ENCODE assay signal across 17 cellular contexts in the genomic region with DNA sequence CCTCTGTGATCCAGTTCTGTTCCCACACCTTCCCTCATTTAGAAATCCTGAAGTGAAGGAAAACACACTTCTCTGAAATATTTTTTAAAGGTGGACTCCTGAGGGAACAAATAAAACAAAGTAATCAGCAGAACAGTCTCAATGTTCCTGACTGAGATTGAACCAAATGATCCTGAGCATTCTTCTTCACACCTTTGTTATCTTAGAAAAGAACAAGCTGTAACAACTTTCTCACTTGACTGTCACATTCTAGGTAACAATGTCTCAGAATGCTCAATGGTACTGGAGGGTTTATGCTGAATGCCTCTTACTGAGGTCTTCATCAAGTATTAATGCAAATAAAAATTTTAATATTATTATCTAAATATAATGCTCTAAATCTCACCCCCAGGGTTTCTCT. TPM values are rescaled to one million over a fixed set of nuclear protein-coding genes. Genes with fewer than 3 reads are reported as not detected.
A peak's percentile ranks its signal among the peaks of the same experiment; 100 is the strongest.
DNase-seq lines count a peak whose midpoint lies in the region; ATAC-seq and TF ChIP-seq lines count a peak whose summit lies in the region.
"Had no signal": no experiment of that assay in that cellular context is flagged by ENCODE, and none has a peak within 500 bp of the region (broad histone marks: within the 10 kb centered on the region; RNA-seq: fewer than 3 reads in every experiment).

No MANE protein-coding gene starts in this region.

- in situ Hi-C loops in IMR-90 (cut with MboI; ENCODE audit: low sequenced_read_pairs): no loop called here

- H3K4ac ChIP-seq in IMR-90 (ENCODE audit: low read depth, low read length) (peak overlapping the region; percentile 47; the same call in 1 of the 2 replicates), mesendoderm (ENCODE audit: low read depth, low read length) (no peak overlapping the region)

- H3K9me1 ChIP-seq in IMR-90 (ENCODE audit: insufficient read depth, low read length): peaks cover 6% of the 10 kb centered on the region; the same call in 1 of the 2 replicates

- H2BK15ac ChIP-seq in IMR-90 (ENCODE audit: low read depth, low read length): no peak overlapping the region
- H2BK15ac ChIP-seq in mesendoderm (replicated peaks; ENCODE audit: low read depth): no peak overlapping the region

- peak overlapping the region; percentile 84; the same call in 1 of the 2 replicates for H4K5ac ChIP-seq in IMR-90 (ENCODE audit: low read depth, low read length)
- H4K5ac ChIP-seq in mesendoderm (ENCODE audit: low read length): no peak overlapping the region

- no TSS peak for BruUV-seq in IMR-90 (replicated peaks; lab: Mats Ljungman, UMichigan)

- no peak for TF ChIP-seq POLR2A in heart left ventricle (IDR thresholded peaks at IDR 0.05)
- TF ChIP-seq POLR2A in IMR-90 (IDR thresholded peaks at IDR 0.05; ENCODE audit: low read depth, low read length): no peak

- H3K79me2 ChIP-seq in mesendoderm (ENCODE audit: control insufficient read depth, insufficient read depth, low read length): no peaks in the 10 kb centered on the region

- CTCF ChIA-PET in IMR-90 (lab: Yijun Ruan, JAX): no interaction called here

- no peaks in the 10 kb centered on the region for H3K36me3 ChIP-seq in left ventricle myocardium inferior
- no peaks in the 10 kb centered on the region for H3K36me3 ChIP-seq in heart left ventricle
- no peaks in the 10 kb centered on the region for H3K36me3 ChIP-seq in IMR-90 (ENCODE audit: control insufficient read depth, insufficient read depth, low read length)
- no peaks in the 10 kb centered on the region for H3K36me3 ChIP-seq in mesendoderm (ENCODE audit: control insufficient read depth, insufficient read depth, low read length)
- no peaks in the 10 kb centered on the region for H3K36me3 ChIP-seq in upper lobe of right lung
- H3K36me3 ChIP-seq: HAP-1 had no signal

- H2AK5ac ChIP-seq in IMR-90 (ENCODE audit: low read depth, low read length): no peak overlapping the region
- no peak overlapping the region for H2AK5ac ChIP-seq in mesendoderm (ENCODE audit: low read length)

- TF ChIP-seq CTCF in left ventricle myocardium inferior (IDR thresholded peaks at IDR 0.05; ENCODE audit: borderline replicate concordance) (no peak), heart left ventricle (IDR thresholded peaks at IDR 0.05) (no peak), IMR-90 (conservative IDR thresholded peaks at IDR 0.05; ENCODE audit: low read depth, low read length) (no peak), upper lobe of right lung (IDR thresholded peaks at IDR 0.05) (no peak)

- H4K91ac ChIP-seq in IMR-90 (ENCODE audit: insufficient read depth, low read depth, low read length): peak overlapping the region; percentile 75

- TF ChIP-seq RAD21 in IMR-90 (IDR thresholded peaks at IDR 0.05; ENCODE audit: low read length): no peak

- POLR2A ChIA-PET in IMR-90 (lab: Charles Lee; ENCODE audit: unreplicated experiment): no interaction called here

- H2AFZ ChIP-seq in IMR-90 (replicated peaks; ENCODE audit: low read length, poor library complexity): no peak overlapping the region

- H3K23ac ChIP-seq in IMR-90 (ENCODE audit: low read depth, low read length) (0 out of 2 replicates have a peak overlapping the region, but pooled peaks have one; percentile 67), mesendoderm (ENCODE audit: low read length) (no peak overlapping the region)

- H2BK20ac ChIP-seq in IMR-90 (ENCODE audit: low read depth, low read length): peak overlapping the region; percentile 18; the same call in 1 of the 2 replicates

- no peak overlapping the region for H3K14ac ChIP-seq in IMR-90 (replicated peaks; ENCODE audit: low read depth, low read length)

- H3K4me1 ChIP-seq in left ventricle myocardium inferior: peaks cover 4% of the 10 kb centered on the region
- H3K4me1 ChIP-seq in heart left ventricle: peaks cover 0 to 5% (median 0%) of the 10 kb centered on the region in 12 donors
- peaks cover 13% of the 10 kb centered on the region for H3K4me1 ChIP-seq in IMR-90 (ENCODE audit: control insufficient read depth, insufficient read depth, low read length)
- peaks cover 3% of the 10 kb centered on the region for H3K4me1 ChIP-seq in mesendoderm (ENCODE audit: control insufficient read depth, low read depth, low read length)
- no peaks in the 10 kb centered on the region for H3K4me1 ChIP-seq in upper lobe of right lung

- no peak overlapping the region for H2BK5ac ChIP-seq in IMR-90 (ENCODE audit: low read depth, low read length, poor library complexity, severe bottlenecking)
- no peak overlapping the region for H2BK5ac ChIP-seq in mesendoderm (ENCODE audit: low read length)

- ATAC-seq in heart left ventricle (no peak), IMR-90 (ENCODE audit: low read depth) (no peak), upper lobe of right lung (peak; percentile 17), HG03460 (IDR thresholded peaks at IDR 0.05; ENCODE audit: unreplicated experiment) (no peak), left colon (no peak)

- H3K9me3 ChIP-seq in left ventricle myocardium inferior (replicated peaks) (no peaks in the 10 kb centered on the region), heart left ventricle (no peaks in the 10 kb centered on the region), IMR-90 (ENCODE audit: control insufficient read depth, insufficient read depth, low read length) (no peaks in the 10 kb centered on the region), upper lobe of right lung (no peaks in the 10 kb centered on the region)
- H3K9me3 ChIP-seq: HAP-1 had no signal

- no peak overlapping the region for H2AK9ac ChIP-seq in IMR-90 (replicated peaks; ENCODE audit: low read depth, low read length, poor library complexity)

- H3K27me3 ChIP-seq in left ventricle myocardium inferior (ENCODE audit: low read depth) (no peaks in the 10 kb centered on the region), heart left ventricle (no peaks in the 10 kb centered on the region), IMR-90 (ENCODE audit: control insufficient read depth, insufficient read depth, low read length) (no peaks in the 10 kb centered on the region), mesendoderm (ENCODE audit: insufficient read depth, low read length, poor library complexity) (no peaks in the 10 kb centered on the region), upper lobe of right lung (no peaks in the 10 kb centered on the region)

- H4K20me1 ChIP-seq in IMR-90 (ENCODE audit: insufficient read depth, low read length): no peaks in the 10 kb centered on the region

- H3K27ac ChIP-seq in left ventricle myocardium inferior (replicated peaks): peak overlapping the region; percentile 54
- peak overlapping the region in 1 of 12 donors; percentile 1 for H3K27ac ChIP-seq in heart left ventricle
- no peak overlapping the region for H3K27ac ChIP-seq in IMR-90 (ENCODE audit: insufficient read depth, low read length)
- no peak overlapping the region for H3K27ac ChIP-seq in mesendoderm (ENCODE audit: low read depth, low read length)
- H3K27ac ChIP-seq in upper lobe of right lung: peak overlapping the region; percentile 53

- H3K56ac ChIP-seq in IMR-90 (ENCODE audit: extremely low read depth, insufficient read depth, low read length) (no peak overlapping the region), mesendoderm (ENCODE audit: low read length) (no peak overlapping the region)

- H4K8ac ChIP-seq in IMR-90 (ENCODE audit: low read depth in 2 of 2, low read length in 2 of 2) (no peak overlapping the region), mesendoderm (ENCODE audit: low read depth, low read length) (no peak overlapping the region)

- H3K4me2 ChIP-seq in IMR-90 (ENCODE audit: low read depth, low read length): no peak overlapping the region
- H3K4me2 ChIP-seq in mesendoderm (ENCODE audit: low read length): no peak overlapping the region

- DNase-seq in left ventricle myocardium inferior: no peak
- DNase-seq in heart left ventricle: no peak
- no peak for DNase-seq in IMR-90
- DNase-seq in mesendoderm: peak; percentile 67
- DNase-seq in upper lobe of right lung: no peak
- DNase-seq in left colon: no peak
- DNase-seq: 8988T; C1 segment of cervical spinal cord; Calu3; CD4-positive, alpha-beta memory T cell; COR-L47; DMS153; DND-41; GOT3; HFFc6 had no signal

- H3K9ac ChIP-seq in IMR-90 (ENCODE audit: low read depth, low read length) (no peak overlapping the region), mesendoderm (ENCODE audit: low read length) (no peak overlapping the region)

- H3K79me1 ChIP-seq in IMR-90 (ENCODE audit: low read depth in 1 of 2, low read length in 2 of 2) (no peaks in the 10 kb centered on the region), mesendoderm (ENCODE audit: low read length) (no peaks in the 10 kb centered on the region)

- intact Hi-C loops in left ventricle myocardium inferior (cut with micrococcal nuclease) (no loop called here), heart left ventricle (cut with DNase I) (no loop called here), IMR-90 (cut with micrococcal nuclease) (loop anchor here (5.0 kb wide), 1 partner anchor 34 kb away; no protein-coding TSS in a partner anchor), upper lobe of right lung (cut with DNase I) (no loop called here), left colon (cut with DNase I, micrococcal nuclease) (no loop called here)

- H2BK120ac ChIP-seq in IMR-90 (ENCODE audit: low read depth, low read length): no peak overlapping the region; the same call in 1 of the 2 replicates
- no peak overlapping the region for H2BK120ac ChIP-seq in mesendoderm (ENCODE audit: low read depth, low read length)

- H3K18ac ChIP-seq in IMR-90 (ENCODE audit: low read depth, low read length) (peak overlapping the region; percentile 70; the same call in 1 of the 2 replicates), mesendoderm (ENCODE audit: low read length) (no peak overlapping the region)

- dilution Hi-C loops in IMR-90 (cut with HindIII; ENCODE audit: low sequenced_read_pairs, unreplicated experiment): no loop called here

- H3K4me3 ChIP-seq in left ventricle myocardium inferior: no peak overlapping the region
- no peak overlapping the region for H3K4me3 ChIP-seq in heart left ventricle
- no peak overlapping the region for H3K4me3 ChIP-seq in IMR-90 (ENCODE audit: insufficient read depth, low read depth, low read length)
- no peak overlapping the region for H3K4me3 ChIP-seq in mesendoderm (ENCODE audit: low read length)
- H3K4me3 ChIP-seq in upper lobe of right lung: no peak overlapping the region
- H3K4me3 ChIP-seq: HAP-1 had no signal

RNA-seq across cellular contexts. Expression of gene RGS2, which starts 40.4 kb away (rescaled TPM):
- 15.8 TPM for total RNA-seq in left ventricle myocardium inferior
- total RNA-seq in heart left ventricle: 10 to 100 TPM in 4 of 9 donors, 1 to 10 TPM in 5; 7.6 to 32.6 (median 9.8) TPM
- 10 to 100 TPM; 20.5 to 25.7 TPM for polyA plus RNA-seq in heart left ventricle
- 19.7 and 25.0 TPM in 2 replicates for total RNA-seq in IMR-90 (2012; rRNA removed)
- 13.5 and 20.7 TPM in 2 replicates for polyA plus RNA-seq in IMR-90 (2012; rRNA removed)
- polyA plus RNA-seq in IMR-90 (2012; cell fraction: cytosol; rRNA removed): 8.0 and 10.2 TPM in 2 replicates
- polyA plus RNA-seq in IMR-90 (2012; cell fraction: nucleus; rRNA removed; ENCODE audit: low replicate concordance): 8.1 and 208 TPM in 2 replicates
- polyA plus RNA-seq in mesendoderm (2013, experiment 1 of 2): 22.1 TPM
- 21.5 TPM for polyA plus RNA-seq in mesendoderm (2013, experiment 2 of 2)
- 49.0 TPM for total RNA-seq in upper lobe of right lung
- total RNA-seq in left colon: 10 to 100 TPM; 16.0 to 41.5 TPM

Comparison
In these comparisons a context has a peak if more than half of its experiments do, and no peak if none do; other contexts are left out.
1. H3K27ac ChIP-seq: peak in left ventricle myocardium inferior (single experiment) and upper lobe of right lung (single experiment); none in IMR-90 (single experiment) and mesendoderm (single experiment).